ENCODE assay signal across 1 cellular context in genomic region chr19:35859414-35859813, GRCh38.
TF ChIP-seq lines count a peak whose summit lies in the region.

No MANE protein-coding gene starts in this region.

TF ChIP-seq in HEK293, 187 proteins besides CTCF, POLR2A, EP300 and RAD21 (continued from another document):
- TF ChIP-seq ZNF362 (tag by site-specific recombination; IDR thresholded peaks at IDR 0.05), result no peak
